ENCODE assay signal across 9 cellular contexts in the genomic region with DNA sequence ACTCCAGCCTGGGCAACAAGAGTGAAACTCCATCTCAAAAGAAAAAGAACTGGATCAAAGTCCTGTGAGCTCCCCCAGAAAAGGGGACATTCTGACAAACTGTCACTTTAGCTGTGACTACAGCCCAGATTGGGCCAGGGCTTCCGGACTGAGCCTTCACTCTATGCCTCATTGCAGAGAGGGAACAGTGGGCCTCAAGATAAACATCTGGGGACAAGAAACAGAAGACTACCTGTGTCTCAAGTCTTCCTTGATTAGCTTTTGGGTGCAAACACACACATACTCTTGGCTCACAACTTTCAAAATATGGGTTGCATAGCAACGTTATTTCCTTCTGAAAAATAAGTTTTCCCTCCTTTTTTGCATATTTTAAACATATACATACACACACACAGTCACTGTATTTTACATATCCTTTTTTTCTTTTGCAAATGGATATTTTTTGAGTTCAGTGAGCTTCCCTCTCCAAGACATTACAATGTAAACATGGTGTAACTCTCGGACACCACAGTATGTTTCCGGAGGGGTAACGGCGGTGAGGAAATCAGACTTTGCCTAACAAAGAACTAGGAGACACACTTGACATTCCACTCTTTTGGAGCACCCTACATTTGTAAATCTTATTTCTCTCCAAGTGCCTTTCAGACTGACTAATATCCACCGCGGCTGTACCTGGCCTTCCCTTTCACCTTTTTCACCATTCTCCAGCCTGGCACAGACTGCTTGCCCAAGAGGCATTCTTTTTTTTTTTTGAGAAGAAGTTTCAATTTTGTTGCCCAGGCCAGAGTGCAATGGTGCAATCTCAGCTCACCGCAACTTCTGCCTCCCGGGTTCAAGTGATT. TPM values are rescaled to one million over a fixed set of nuclear protein-coding genes. Genes with fewer than 3 reads are reported as not detected.
DNase-seq lines count a peak whose midpoint lies in the region; ATAC-seq and TF ChIP-seq lines count a peak whose summit lies in the region.
"Had no signal": no experiment of that assay in that cellular context is flagged by ENCODE, and none has a peak within 500 bp of the region (broad histone marks: within the 10 kb centered on the region; RNA-seq: fewer than 3 reads in every experiment).

No MANE protein-coding gene starts in this region.

- POLR2A ChIA-PET in activated CD8-positive, alpha-beta T cell treated with anti-CD3 and anti-CD28 coated beads, Interleukin-2, amount 10 ng/mL, durations not matched to agents 7 days and 5 days (lab: Charles Lee): interaction anchor here (1.1 to 1.2 kb wide), 3 partner anchors 9 to 95 kb away, joined by 3 to 7 read pairs (median 3); a partner anchor contains a TSS

- peaks cover 65% of the 10 kb centered on the region for H3K4me1 Mint-ChIP-seq in activated CD8-positive, alpha-beta T cell treated with anti-CD3 and anti-CD28 coated beads, Interleukin-2, amount 10 ng/mL, durations not matched to agents 7 days and 5 days (ENCODE audit: low read depth)

- H3K9me3 Mint-ChIP-seq in activated CD8-positive, alpha-beta T cell treated with anti-CD3 and anti-CD28 coated beads, Interleukin-2, amount 10 ng/mL, durations not matched to agents 7 days and 5 days (ENCODE audit: insufficient read depth): no peaks in the 10 kb centered on the region

- H3K36me3 Mint-ChIP-seq in activated CD8-positive, alpha-beta T cell treated with anti-CD3 and anti-CD28 coated beads, Interleukin-2, amount 10 ng/mL, durations not matched to agents 7 days and 5 days (ENCODE audit: low read depth): peaks cover 17% of the 10 kb centered on the region

- DNase-seq in right cardiac atrium (peak in 2 of 3 donors; percentile 12 to 43), Right ventricle myocardium inferior (ENCODE audit: missing footprints) (no peak), prostate gland (ENCODE audit: low spot score) (no peak), NCI-H2227 (lab: John Stamatoyannopoulos, UW; ENCODE audit: unreplicated experiment) (no peak)
- DNase-seq in activated CD8-positive, alpha-beta T cell treated with anti-CD3 and anti-CD28 coated beads, Interleukin-2, amount 10 ng/mL, durations not matched to agents 7 days and 5 days: no peak
- DNase-seq: foreskin keratinocyte had no signal

- H3K27ac Mint-ChIP-seq in activated CD8-positive, alpha-beta T cell treated with anti-CD3 and anti-CD28 coated beads, Interleukin-2, amount 10 ng/mL, durations not matched to agents 7 days and 5 days: peak overlapping the region; percentile 66

- H3K27ac ChIP-seq in right cardiac atrium (ENCODE audit: low read length) (no peak overlapping the region), iPS-20b (ENCODE audit: low read length) (peak overlapping the region; percentile 40), prostate gland (peak overlapping the region in 1 of 2 donors; percentile 27)
- H3K27ac ChIP-seq: foreskin keratinocyte had no signal

- H3K9me3 ChIP-seq in right cardiac atrium (ENCODE audit: control insufficient read depth, low read length): no peaks in the 10 kb centered on the region
- H3K9me3 ChIP-seq in iPS-20b (ENCODE audit: insufficient read depth, low read depth, low read length): no peaks in the 10 kb centered on the region
- no peaks in the 10 kb centered on the region for H3K9me3 ChIP-seq in prostate gland

- ATAC-seq in right cardiac atrium: no peak
- no peak for ATAC-seq in Right ventricle myocardium inferior
- no peak for ATAC-seq in activated CD8-positive, alpha-beta T cell treated with anti-CD3 and anti-CD28 coated beads, Interleukin-2, amount 10 ng/mL, durations not matched to agents 7 days and 5 days
- no peak for ATAC-seq in HG03342 (IDR thresholded peaks at IDR 0.05; ENCODE audit: unreplicated experiment)
- ATAC-seq in GM19467 (IDR thresholded peaks at IDR 0.05; ENCODE audit: unreplicated experiment): no peak
- ATAC-seq: foreskin keratinocyte had no signal

- H3K4me3 ChIP-seq in right cardiac atrium (ENCODE audit: low read length) (no peak overlapping the region), iPS-20b (ENCODE audit: low read length) (peak overlapping the region; percentile 98; the same call in 1 of the 2 replicates), prostate gland (no peak overlapping the region)

- WGBS in right cardiac atrium: 64% methylated on average over 10 of the region's 10 CpGs
- WGBS in prostate gland: 41% methylated on average over 10 of the region's 10 CpGs

- H3K36me3 ChIP-seq in iPS-20b (ENCODE audit: insufficient read depth, low read depth, low read length) (peaks cover 29% of the 10 kb centered on the region; the same call in 1 of the 2 replicates), prostate gland (no peaks in the 10 kb centered on the region)

- TF ChIP-seq POLR2A in prostate gland (IDR thresholded peaks at IDR 0.05): no peak

- peaks cover 13% of the 10 kb centered on the region for H3K4me1 ChIP-seq in right cardiac atrium (ENCODE audit: control insufficient read depth, insufficient read depth, low read length)
- H3K4me1 ChIP-seq in iPS-20b (ENCODE audit: insufficient read depth, low read length): peaks cover 30% of the 10 kb centered on the region
- H3K4me1 ChIP-seq in prostate gland (replicated peaks): no peaks in the 10 kb centered on the region
- H3K4me1 ChIP-seq: foreskin keratinocyte had no signal

- CTCF ChIA-PET in activated CD8-positive, alpha-beta T cell treated with anti-CD3 and anti-CD28 coated beads, Interleukin-2, amount 10 ng/mL, durations not matched to agents 7 days and 5 days (lab: Charles Lee): interaction anchor here (0.6 to 0.9 kb wide), 4 partner anchors 33 to 142 kb away, joined by 3 read pairs; no protein-coding TSS in a partner anchor

- TF ChIP-seq CTCF in prostate gland (IDR thresholded peaks at IDR 0.05): no peak

- peak overlapping the region; percentile 93 for H3K4me3 Mint-ChIP-seq in activated CD8-positive, alpha-beta T cell treated with anti-CD3 and anti-CD28 coated beads, Interleukin-2, amount 10 ng/mL, durations not matched to agents 7 days and 5 days

- intact Hi-C loops in right cardiac atrium (cut with DNase I): no loop called here
- intact Hi-C loops in Right ventricle myocardium inferior (cut with DNase I): loop anchor here (5.0 kb wide), 1 partner anchor 120 kb away; a partner anchor contains a TSS
- intact Hi-C loops in prostate gland (cut with DNase I): no loop called here

- peak overlapping the region; percentile 99; the same call in 1 of the 2 replicates for H3K9ac ChIP-seq in iPS-20b (ENCODE audit: low read depth, low read length)

- peaks cover 2% of the 10 kb centered on the region for H3K27me3 Mint-ChIP-seq in activated CD8-positive, alpha-beta T cell treated with anti-CD3 and anti-CD28 coated beads, Interleukin-2, amount 10 ng/mL, durations not matched to agents 7 days and 5 days (ENCODE audit: low read depth)

- H3K27me3 ChIP-seq in right cardiac atrium (ENCODE audit: control insufficient read depth, insufficient read depth): no peaks in the 10 kb centered on the region
- no peaks in the 10 kb centered on the region for H3K27me3 ChIP-seq in iPS-20b (ENCODE audit: insufficient read depth, low read length)
- H3K27me3 ChIP-seq in prostate gland (replicated peaks; ENCODE audit: insufficient read depth): no peaks in the 10 kb centered on the region
- H3K27me3 ChIP-seq: foreskin keratinocyte had no signal

RNA-seq across cellular contexts. Expression of a gene that starts 3.5 kb away (rescaled TPM):
- total RNA-seq in right cardiac atrium (10 to 100 TPM; 40.3 to 61.8 (median 42.7) TPM), Right ventricle myocardium inferior (48.1 TPM), prostate gland (100 to 1,000 TPM; 187 to 226 TPM)
- 37.7 TPM for polyA plus RNA-seq in right cardiac atrium
- 100 to 1,000 TPM; 315 to 323 TPM for total RNA-seq in activated CD8-positive, alpha-beta T cell treated with anti-CD3 and anti-CD28 coated beads, Interleukin-2, amount 10 ng/mL, durations not matched to agents 7 days and 5 days

Comparison
In these comparisons a context has a peak if more than half of its experiments do, and no peak if none do; other contexts are left out.
1. DNase-seq: peak in right cardiac atrium (2 of 3); none in Right ventricle myocardium inferior (single experiment), activated CD8-positive, alpha-beta T cell treated with anti-CD3 and anti-CD28 coated beads, Interleukin-2, amount 10 ng/mL, durations not matched to agents 7 days and 5 days (single experiment), prostate gland (single experiment) and NCI-H2227 (single experiment).